ENCODE assay signal across 7 cellular contexts in the genomic region with DNA sequence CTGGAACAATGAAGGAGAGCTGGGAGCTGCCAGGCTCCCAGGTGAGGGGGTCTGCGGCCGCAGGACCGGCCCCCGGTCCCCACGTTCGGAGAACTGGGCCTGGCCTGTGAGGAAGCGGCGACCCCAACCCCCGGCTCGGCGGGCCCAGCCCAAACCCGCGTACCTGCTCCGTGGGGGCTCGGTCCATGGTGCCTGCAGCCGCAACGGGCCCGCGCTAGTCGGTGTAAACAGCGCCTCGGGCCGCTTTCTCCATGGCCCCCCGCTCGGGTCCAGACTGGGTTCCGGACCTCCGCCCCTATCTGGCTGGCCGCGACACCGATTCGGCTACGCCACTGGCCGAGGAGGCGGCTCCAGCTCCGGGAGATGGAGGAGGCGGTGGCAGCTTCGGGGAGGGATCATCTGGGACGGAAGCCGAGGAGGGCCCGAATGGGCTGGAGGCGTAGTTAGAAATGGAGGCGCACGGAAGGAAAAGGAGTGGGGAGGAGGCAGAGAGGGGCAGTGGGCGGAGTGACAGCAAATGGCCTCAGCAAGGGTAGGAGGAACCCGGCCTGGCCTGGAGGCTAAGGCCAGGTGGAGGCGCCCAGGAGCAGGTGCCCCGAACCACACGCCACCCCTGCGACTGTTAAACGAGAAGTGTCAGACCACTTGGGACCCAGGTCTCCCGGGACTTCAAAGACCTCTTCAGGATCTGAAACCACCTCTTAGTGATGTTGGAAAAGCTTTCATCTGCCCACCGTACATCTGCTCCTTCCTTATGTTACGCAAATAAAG. TPM values are rescaled to one million over a fixed set of nuclear protein-coding genes. Genes with fewer than 3 reads are reported as not detected.
A peak's percentile ranks its signal among the peaks of the same experiment; 100 is the strongest.
DNase-seq lines count a peak whose midpoint lies in the region; ATAC-seq and TF ChIP-seq lines count a peak whose summit lies in the region.

A gene with protein sequence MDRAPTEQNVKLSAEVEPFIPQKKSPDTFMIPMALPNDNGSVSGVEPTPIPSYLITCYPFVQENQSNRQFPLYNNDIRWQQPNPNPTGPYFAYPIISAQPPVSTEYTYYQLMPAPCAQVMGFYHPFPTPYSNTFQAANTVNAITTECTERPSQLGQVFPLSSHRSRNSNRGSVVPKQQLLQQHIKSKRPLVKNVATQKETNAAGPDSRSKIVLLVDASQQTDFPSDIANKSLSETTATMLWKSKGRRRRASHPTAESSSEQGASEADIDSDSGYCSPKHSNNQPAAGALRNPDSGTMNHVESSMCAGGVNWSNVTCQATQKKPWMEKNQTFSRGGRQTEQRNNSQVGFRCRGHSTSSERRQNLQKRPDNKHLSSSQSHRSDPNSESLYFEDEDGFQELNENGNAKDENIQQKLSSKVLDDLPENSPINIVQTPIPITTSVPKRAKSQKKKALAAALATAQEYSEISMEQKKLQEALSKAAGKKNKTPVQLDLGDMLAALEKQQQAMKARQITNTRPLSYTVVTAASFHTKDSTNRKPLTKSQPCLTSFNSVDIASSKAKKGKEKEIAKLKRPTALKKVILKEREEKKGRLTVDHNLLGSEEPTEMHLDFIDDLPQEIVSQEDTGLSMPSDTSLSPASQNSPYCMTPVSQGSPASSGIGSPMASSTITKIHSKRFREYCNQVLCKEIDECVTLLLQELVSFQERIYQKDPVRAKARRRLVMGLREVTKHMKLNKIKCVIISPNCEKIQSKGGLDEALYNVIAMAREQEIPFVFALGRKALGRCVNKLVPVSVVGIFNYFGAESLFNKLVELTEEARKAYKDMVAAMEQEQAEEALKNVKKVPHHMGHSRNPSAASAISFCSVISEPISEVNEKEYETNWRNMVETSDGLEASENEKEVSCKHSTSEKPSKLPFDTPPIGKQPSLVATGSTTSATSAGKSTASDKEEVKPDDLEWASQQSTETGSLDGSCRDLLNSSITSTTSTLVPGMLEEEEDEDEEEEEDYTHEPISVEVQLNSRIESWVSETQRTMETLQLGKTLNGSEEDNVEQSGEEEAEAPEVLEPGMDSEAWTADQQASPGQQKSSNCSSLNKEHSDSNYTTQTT (minus strand): TSS at position 334 of the 771 bp plus-strand sequence. CDS start 147 bp downstream, at position 187.

- peak within 1 kb of the TSS; percentile 84 for H2AFZ ChIP-seq in hepatocyte

- 3% methylated on average over 53 of the region's 53 CpGs for WGBS in hepatocyte (ENCODE audit: low lambda C conversion rate, missing lambda C conversion rate)

- peaks cover 13% of the 10 kb centered on the region for H3K4me1 ChIP-seq in hepatocyte (ENCODE audit: insufficient read depth)

- H3K36me3 ChIP-seq in hepatocyte (replicated peaks; ENCODE audit: insufficient read depth, low read depth): no peaks in the 10 kb centered on the region

- TF ChIP-seq CTCF in astrocyte of the cerebellum (IDR thresholded peaks at IDR 0.05; ENCODE audit: low read depth, low read length, missing control alignments) (peak; percentile 21), hepatocyte (IDR thresholded peaks at IDR 0.05; ENCODE audit: poor library complexity) (peak; percentile 46)

- peak within 1 kb of the TSS; percentile 90 for H3K27ac ChIP-seq in hepatocyte

- no peaks in the 10 kb centered on the region for H3K9me2 ChIP-seq in hepatocyte (replicated peaks; ENCODE audit: insufficient read depth)

- DNase-seq in NCI-H187 treated with DMSO at 0.1 percent for 48 hours (lab: John Stamatoyannopoulos, UW) (peak; percentile 63), T-helper 22 cell (ENCODE audit: low read depth) (peak; percentile 86), astrocyte of the cerebellum (ENCODE audit: low read depth) (peak; percentile 85), hepatocyte (ENCODE audit: low spot score) (peak; percentile 96), retina (peak; percentile 98)

- no peaks in the 10 kb centered on the region for H3K27me3 ChIP-seq in hepatocyte

- peaks cover 49% of the 10 kb centered on the region for H3K79me2 ChIP-seq in hepatocyte

- peak; percentile 67 for TF ChIP-seq POLR2A in GM18505 (IDR thresholded peaks at IDR 0.05; ENCODE audit: borderline replicate concordance, extremely low read depth, insufficient read depth, insufficient read length)

- peak within 1 kb of the TSS; percentile 80 for H3K4me2 ChIP-seq in hepatocyte

- H3K4me3 ChIP-seq in astrocyte of the cerebellum (ENCODE audit: low read depth, low read length) (peak within 1 kb of the TSS; percentile 84), hepatocyte (peak within 1 kb of the TSS; percentile 56)

- no peaks in the 10 kb centered on the region for H3K9me3 ChIP-seq in hepatocyte (ENCODE audit: low read depth)

- peaks cover 23% of the 10 kb centered on the region for H4K20me1 ChIP-seq in hepatocyte (ENCODE audit: insufficient read depth, poor library complexity, severe bottlenecking)

- in situ Hi-C loops in astrocyte of the cerebellum (cut with HindIII; ENCODE audit: low sequenced_read_pairs): no loop called here

- ATAC-seq in GM18505 (IDR thresholded peaks at IDR 0.05; ENCODE audit: unreplicated experiment) (peak; percentile 91), HG02970 (IDR thresholded peaks at IDR 0.05; ENCODE audit: low FRiP score, unreplicated experiment) (peak; percentile 92)

RNA-seq across cellular contexts. Expression of the gene that starts here (rescaled TPM):
- total RNA-seq in hepatocyte: 34.0 and 41.7 TPM in 2 replicates
- polyA plus RNA-seq in hepatocyte: 12.0 and 18.4 TPM in 2 replicates

Comparison
In these comparisons a context has a peak if more than half of its experiments do, and no peak if none do; other contexts are left out.
1. Peak in every context shown above with its lines: DNase-seq, ATAC-seq, H3K4me3 ChIP-seq and H3K27ac ChIP-seq.